ENCODE assay signal across 6 cellular contexts in genomic region chr1:156750191-156750931, GRCh38. TPM values are rescaled to one million over a fixed set of nuclear protein-coding genes. Genes with fewer than 3 reads are reported as not detected.
A peak's percentile ranks its signal among the peaks of the same experiment; 100 is the strongest.
DNase-seq lines count a peak whose midpoint lies in the region; FAIRE-seq and TF ChIP-seq lines count a peak whose summit lies in the region.

No MANE protein-coding gene starts in this region.

- CTCF ChIA-PET in AG04449 (lab: Yijun Ruan, JAX), result interaction anchor here (0.8 to 3.4 kb wide), 3 partner anchors 21 to 107 kb away, joined by 3 to 12 read pairs (median 3); no protein-coding TSS in a partner anchor

- H3K36me3 ChIP-seq in MG63 (peaks cover 54% of the 10 kb centered on the region), adrenal gland (replicated peaks in 1 of 2) (no peaks in the 10 kb centered on the region), mucosa of stomach (ENCODE audit: control insufficient read depth, insufficient read depth, low read length) (no peaks in the 10 kb centered on the region)

- 1 to 2% (median 1%) methylated on average over 13 to 16 of the region's 16 CpGs for WGBS in adrenal gland, 4 donors

- POLR2A ChIA-PET in AG04449 (lab: Yijun Ruan, JAX), result interaction anchor here (1.1 to 3.1 kb wide), 3 partner anchors 9 to 22 kb away, joined by 4 to 18 read pairs (median 12); partner anchors contain the start of genes ISG20L2, METTL25B and MRPL24

- TF ChIP-seq POLR2A in adrenal gland (IDR thresholded peaks at IDR 0.05), result peak in 1 of 2 donors; percentile 10

- H3K27ac ChIP-seq in adrenal gland, result peak overlapping the region; percentile 57 to 98 (median 97)

- no peaks in the 10 kb centered on the region for H3K9me3 ChIP-seq in MG63
- H3K9me3 ChIP-seq in adrenal gland (replicated peaks in 1 of 3), result no peaks in the 10 kb centered on the region
- no peaks in the 10 kb centered on the region for H3K9me3 ChIP-seq in mucosa of stomach (ENCODE audit: control insufficient read depth, low read length)

- FAIRE-seq in urothelium cell line (lab: Jason Lieb, UNC), result no peak

- TF ChIP-seq CTCF in AG04449 (IDR thresholded peaks at IDR 0.05; ENCODE audit: insufficient read depth, low read length, missing control alignments) (no peak), adrenal gland (IDR thresholded peaks at IDR 0.05) (no peak)

- peak overlapping the region; percentile 92 for H3K9ac ChIP-seq in mucosa of stomach (ENCODE audit: low read length)

- H3K27me3 ChIP-seq in MG63, result no peaks in the 10 kb centered on the region
- H3K27me3 ChIP-seq in adrenal gland, result no peaks in the 10 kb centered on the region
- no peaks in the 10 kb centered on the region for H3K27me3 ChIP-seq in mucosa of stomach (ENCODE audit: control insufficient read depth, insufficient read depth, low read length)

- peaks cover 58 to 60% of the 10 kb centered on the region in 2 donors for H3K4me1 ChIP-seq in adrenal gland (replicated peaks in 1 of 2)
- H3K4me1 ChIP-seq in mucosa of stomach (ENCODE audit: control insufficient read depth, insufficient read depth, low read length), result peaks cover 47% of the 10 kb centered on the region

- intact Hi-C loops in adrenal gland (cut with DNase I), result no loop called here

- H3K4me3 ChIP-seq in AG04449 (ENCODE audit: low read depth, low read length) (peak overlapping the region; percentile 96), MG63 (peak overlapping the region; percentile 89), adrenal gland (peak overlapping the region; percentile 82 to 93 (median 88)), mucosa of stomach (ENCODE audit: low read length) (peak overlapping the region; percentile 39)

- DNase-seq in AG04449 (ENCODE audit: low read depth, low spot score) (no peak), MG63 (peak; percentile 87), adrenal gland (peak in 5 of 7 donors; percentile 51 to 73 (median 54)), MV-4-11 (lab: John Stamatoyannopoulos, UW) (no peak), urothelium cell line (ENCODE audit: low spot score) (no peak)

RNA-seq across cellular contexts. Expression of gene HDGF, which starts 1.1 kb away (rescaled TPM):
- total RNA-seq in MG63 (2014; rRNA removed; shearing (Covaris generic); ENCODE audit: low replicate concordance), result 565 and 817 TPM in 2 replicates
- total RNA-seq in adrenal gland, result 100 to 1,000 TPM; 119 to 159 (median 150) TPM
- polyA plus RNA-seq in adrenal gland, result 100 to 1,000 TPM in 1 of 3 donors, 10 to 100 TPM in 2; 62.0 to 199 (median 96.0) TPM

RNA-seq across cellular contexts. Expression of gene MRPL24, which starts 9.5 kb away (rescaled TPM):
- total RNA-seq in MG63 (2014; rRNA removed; shearing (Covaris generic); ENCODE audit: low replicate concordance), result 189 and 246 TPM in 2 replicates
- 100 to 1,000 TPM in 4 of 8 donors, 10 to 100 TPM in 4; 46.7 to 140 (median 91.4) TPM for total RNA-seq in adrenal gland
- 100 to 1,000 TPM; 154 to 294 (median 239) TPM for polyA plus RNA-seq in adrenal gland

RNA-seq across cellular contexts. Expression of gene PRCC, which starts 17.0 kb away (rescaled TPM):
- 56.9 and 65.6 TPM in 2 replicates for total RNA-seq in MG63 (2014; rRNA removed; shearing (Covaris generic); ENCODE audit: low replicate concordance)
- 10 to 100 TPM; 42.4 to 77.5 (median 57.2) TPM for total RNA-seq in adrenal gland
- 100 to 1,000 TPM in 1 of 3 donors, 10 to 100 TPM in 2; 63.4 to 137 (median 67.6) TPM for polyA plus RNA-seq in adrenal gland

RNA-seq across cellular contexts. Expression of gene ISG20L2, which starts 21.8 kb away (rescaled TPM):
- total RNA-seq in MG63 (2014; rRNA removed; shearing (Covaris generic); ENCODE audit: low replicate concordance), result 15.6 and 38.7 TPM in 2 replicates
- 10 to 100 TPM; 10.6 to 38.5 (median 18.4) TPM for total RNA-seq in adrenal gland
- 10 to 100 TPM in 1 of 3 donors, 1 to 10 TPM in 2; 5.5 to 40.0 (median 8.8) TPM for polyA plus RNA-seq in adrenal gland

RNA-seq across cellular contexts. Expression of gene METTL25B, which starts 22.1 kb away (rescaled TPM):
- total RNA-seq in MG63 (2014; rRNA removed; shearing (Covaris generic); ENCODE audit: low replicate concordance), result 10.0 and 20.8 TPM in 2 replicates
- total RNA-seq in adrenal gland, result 100 to 1,000 TPM in 1 of 8 donors, 10 to 100 TPM in 7; 24.0 to 140 (median 32.5) TPM
- 100 to 1,000 TPM in 1 of 3 donors, 10 to 100 TPM in 2; 17.4 to 127 (median 68.6) TPM for polyA plus RNA-seq in adrenal gland

Comparison
In these comparisons a context has a peak if more than half of its experiments do, and no peak if none do; other contexts are left out.
1. DNase-seq: peak in MG63 (single experiment) and adrenal gland (5 of 7); none in AG04449 (single experiment), MV-4-11 (single experiment) and urothelium cell line (single experiment).
2. H3K4me3 ChIP-seq: peak in every context shown above with its lines; median percentile 96 in AG04449; 89 in MG63; 88 in adrenal gland; 39 in mucosa of stomach.